In the genomic region with DNA sequence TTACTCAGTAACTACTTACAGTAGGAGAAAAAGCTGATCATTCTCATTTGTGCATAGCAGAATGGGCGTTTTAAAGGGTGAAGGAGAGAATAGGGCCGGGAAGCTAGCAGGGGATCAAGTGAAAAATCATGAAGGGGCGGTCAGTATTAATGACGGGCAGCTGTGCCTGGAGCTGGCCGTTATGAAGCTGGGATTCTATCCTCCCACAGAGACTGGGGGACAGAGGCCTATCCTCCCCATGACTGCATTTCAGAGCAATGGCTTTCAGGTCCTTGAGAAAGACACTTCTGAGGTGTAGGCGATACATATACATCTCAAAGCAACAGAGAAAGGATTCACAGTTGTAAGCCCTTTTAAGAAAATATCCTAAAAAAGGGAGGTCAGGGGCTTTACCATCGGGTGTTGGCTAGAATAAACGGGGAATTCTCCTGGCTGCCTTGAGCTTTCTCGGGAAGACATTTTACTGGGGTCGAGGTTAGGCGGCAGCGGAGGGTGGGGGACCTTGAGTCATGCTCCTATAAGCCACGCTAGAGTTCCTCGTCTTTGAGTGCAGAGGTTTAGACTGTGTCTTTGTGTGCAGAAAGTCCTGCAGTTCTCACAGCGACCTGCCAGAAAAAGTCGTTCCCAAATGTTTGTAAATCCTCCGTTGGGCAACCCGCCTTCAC, we compare ENCODE assay signal across 1 cellular context.
TF ChIP-seq lines count a peak whose summit lies in the region.

No MANE protein-coding gene starts in this region.

TF ChIP-seq in HCT116, 20 proteins besides CTCF, POLR2A, EP300 and RAD21 (continued from another document):
- TF ChIP-seq, protein P1, sequence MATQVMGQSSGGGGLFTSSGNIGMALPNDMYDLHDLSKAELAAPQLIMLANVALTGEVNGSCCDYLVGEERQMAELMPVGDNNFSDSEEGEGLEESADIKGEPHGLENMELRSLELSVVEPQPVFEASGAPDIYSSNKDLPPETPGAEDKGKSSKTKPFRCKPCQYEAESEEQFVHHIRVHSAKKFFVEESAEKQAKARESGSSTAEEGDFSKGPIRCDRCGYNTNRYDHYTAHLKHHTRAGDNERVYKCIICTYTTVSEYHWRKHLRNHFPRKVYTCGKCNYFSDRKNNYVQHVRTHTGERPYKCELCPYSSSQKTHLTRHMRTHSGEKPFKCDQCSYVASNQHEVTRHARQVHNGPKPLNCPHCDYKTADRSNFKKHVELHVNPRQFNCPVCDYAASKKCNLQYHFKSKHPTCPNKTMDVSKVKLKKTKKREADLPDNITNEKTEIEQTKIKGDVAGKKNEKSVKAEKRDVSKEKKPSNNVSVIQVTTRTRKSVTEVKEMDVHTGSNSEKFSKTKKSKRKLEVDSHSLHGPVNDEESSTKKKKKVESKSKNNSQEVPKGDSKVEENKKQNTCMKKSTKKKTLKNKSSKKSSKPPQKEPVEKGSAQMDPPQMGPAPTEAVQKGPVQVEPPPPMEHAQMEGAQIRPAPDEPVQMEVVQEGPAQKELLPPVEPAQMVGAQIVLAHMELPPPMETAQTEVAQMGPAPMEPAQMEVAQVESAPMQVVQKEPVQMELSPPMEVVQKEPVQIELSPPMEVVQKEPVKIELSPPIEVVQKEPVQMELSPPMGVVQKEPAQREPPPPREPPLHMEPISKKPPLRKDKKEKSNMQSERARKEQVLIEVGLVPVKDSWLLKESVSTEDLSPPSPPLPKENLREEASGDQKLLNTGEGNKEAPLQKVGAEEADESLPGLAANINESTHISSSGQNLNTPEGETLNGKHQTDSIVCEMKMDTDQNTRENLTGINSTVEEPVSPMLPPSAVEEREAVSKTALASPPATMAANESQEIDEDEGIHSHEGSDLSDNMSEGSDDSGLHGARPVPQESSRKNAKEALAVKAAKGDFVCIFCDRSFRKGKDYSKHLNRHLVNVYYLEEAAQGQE (IDR thresholded peaks at IDR 0.05; ENCODE audit: low read depth), result no peak
- TF ChIP-seq ZFX (IDR thresholded peaks at IDR 0.05) (no peak), EGR1 (IDR thresholded peaks at IDR 0.05; ENCODE audit: low read depth) (no peak), SIN3A (IDR thresholded peaks at IDR 0.05; ENCODE audit: low read depth) (no peak)
